ENCODE assay signal across 2 cellular contexts in genomic region chr9:70389642-70390266, GRCh38.
TF ChIP-seq lines count a peak whose summit lies in the region.

No MANE protein-coding gene starts in this region.

TF ChIP-seq in PFSK-1, 5 proteins besides CTCF, POLR2A, EP300 and RAD21 (continued from another document):
- TF ChIP-seq, protein P1, sequence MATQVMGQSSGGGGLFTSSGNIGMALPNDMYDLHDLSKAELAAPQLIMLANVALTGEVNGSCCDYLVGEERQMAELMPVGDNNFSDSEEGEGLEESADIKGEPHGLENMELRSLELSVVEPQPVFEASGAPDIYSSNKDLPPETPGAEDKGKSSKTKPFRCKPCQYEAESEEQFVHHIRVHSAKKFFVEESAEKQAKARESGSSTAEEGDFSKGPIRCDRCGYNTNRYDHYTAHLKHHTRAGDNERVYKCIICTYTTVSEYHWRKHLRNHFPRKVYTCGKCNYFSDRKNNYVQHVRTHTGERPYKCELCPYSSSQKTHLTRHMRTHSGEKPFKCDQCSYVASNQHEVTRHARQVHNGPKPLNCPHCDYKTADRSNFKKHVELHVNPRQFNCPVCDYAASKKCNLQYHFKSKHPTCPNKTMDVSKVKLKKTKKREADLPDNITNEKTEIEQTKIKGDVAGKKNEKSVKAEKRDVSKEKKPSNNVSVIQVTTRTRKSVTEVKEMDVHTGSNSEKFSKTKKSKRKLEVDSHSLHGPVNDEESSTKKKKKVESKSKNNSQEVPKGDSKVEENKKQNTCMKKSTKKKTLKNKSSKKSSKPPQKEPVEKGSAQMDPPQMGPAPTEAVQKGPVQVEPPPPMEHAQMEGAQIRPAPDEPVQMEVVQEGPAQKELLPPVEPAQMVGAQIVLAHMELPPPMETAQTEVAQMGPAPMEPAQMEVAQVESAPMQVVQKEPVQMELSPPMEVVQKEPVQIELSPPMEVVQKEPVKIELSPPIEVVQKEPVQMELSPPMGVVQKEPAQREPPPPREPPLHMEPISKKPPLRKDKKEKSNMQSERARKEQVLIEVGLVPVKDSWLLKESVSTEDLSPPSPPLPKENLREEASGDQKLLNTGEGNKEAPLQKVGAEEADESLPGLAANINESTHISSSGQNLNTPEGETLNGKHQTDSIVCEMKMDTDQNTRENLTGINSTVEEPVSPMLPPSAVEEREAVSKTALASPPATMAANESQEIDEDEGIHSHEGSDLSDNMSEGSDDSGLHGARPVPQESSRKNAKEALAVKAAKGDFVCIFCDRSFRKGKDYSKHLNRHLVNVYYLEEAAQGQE (IDR thresholded peaks at IDR 0.05; ENCODE audit: insufficient read depth in 1 of 2, low read depth in 2 of 2, low read length in 2 of 2), result peak; percentile 84 to 93
- TF ChIP-seq FOXP2 (optimal IDR thresholded peaks at IDR 0.05; ENCODE audit: borderline replicate concordance, extremely low read depth, extremely low read length, insufficient read depth), result no peak
- no peak for TF ChIP-seq SIN3A (IDR thresholded peaks at IDR 0.05; ENCODE audit: borderline replicate concordance, insufficient read depth, low read length)
- no peak for TF ChIP-seq TAF1 (IDR thresholded peaks at IDR 0.05; ENCODE audit: borderline replicate concordance, insufficient read depth, low read length)
TF ChIP-seq in PFSK-1: peak in this region for 1.

TF ChIP-seq in GM12878, 131 proteins besides CTCF, POLR2A, EP300 and RAD21 (continued from another document):
- TF ChIP-seq EZH2 (IDR thresholded peaks at IDR 0.05; ENCODE audit: borderline replicate concordance, control insufficient read depth, low read depth, low read length), result no peak
- no peak for TF ChIP-seq POU2F2 (IDR thresholded peaks at IDR 0.05; ENCODE audit: borderline replicate concordance, low read depth, low read length)
- no peak for TF ChIP-seq TARDBP (IDR thresholded peaks at IDR 0.05; ENCODE audit: borderline replicate concordance)
